Comparison of ENCODE assay signal across 8 cellular contexts in the genomic region with DNA sequence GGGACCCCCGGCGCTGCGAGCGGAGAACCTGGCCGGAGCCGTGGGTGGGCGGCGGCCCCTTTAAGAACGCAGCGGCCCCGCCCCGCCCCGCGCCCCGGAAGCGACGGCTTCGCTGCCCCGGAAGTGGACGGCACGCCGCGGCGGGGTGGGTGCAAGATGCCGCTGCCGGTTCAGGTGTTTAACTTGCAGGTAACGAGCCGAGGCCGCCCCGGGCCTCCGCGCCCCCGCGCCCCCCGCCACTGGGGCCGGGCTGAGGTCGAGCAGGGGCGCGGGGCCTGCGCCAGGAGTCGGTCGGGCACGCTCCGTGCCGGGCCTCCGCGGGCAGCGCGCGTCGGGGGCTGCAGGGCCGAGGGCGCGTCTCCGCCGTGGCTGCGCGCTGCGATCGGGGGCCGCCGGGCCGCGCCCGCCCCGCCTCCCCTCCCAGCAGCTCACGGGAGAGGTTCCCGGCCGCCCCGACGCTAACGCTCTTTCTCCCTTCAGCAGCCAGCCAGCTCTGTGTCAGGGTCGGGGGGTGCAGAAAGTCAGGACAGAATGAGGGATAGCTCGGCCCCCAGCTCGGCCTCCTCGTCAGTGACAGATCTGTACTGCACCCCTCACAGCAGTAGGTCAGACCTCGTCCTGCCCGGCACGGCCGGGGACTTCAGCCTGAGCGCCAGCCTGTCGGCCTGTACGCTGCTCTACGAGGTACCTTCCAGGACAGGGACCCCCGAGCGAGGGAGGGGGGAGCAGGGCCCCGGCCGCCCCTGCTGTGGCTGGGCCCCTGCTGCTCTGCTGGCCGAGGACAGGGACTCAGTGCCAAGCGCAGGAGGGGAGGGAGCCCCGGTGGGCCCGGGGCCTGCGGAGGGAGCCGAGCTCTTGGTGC. TPM values are rescaled to one million over a fixed set of nuclear protein-coding genes. Genes with fewer than 3 reads are reported as not detected.
A peak's percentile ranks its signal among the peaks of the same experiment; 100 is the strongest.
DNase-seq lines count a peak whose midpoint lies in the region; ATAC-seq, FAIRE-seq and TF ChIP-seq lines count a peak whose summit lies in the region.

A gene (plus strand): TSS at position 123 of the 862 bp plus-strand sequence. CDS start 34 bp downstream, at position 157.
A gene with protein sequence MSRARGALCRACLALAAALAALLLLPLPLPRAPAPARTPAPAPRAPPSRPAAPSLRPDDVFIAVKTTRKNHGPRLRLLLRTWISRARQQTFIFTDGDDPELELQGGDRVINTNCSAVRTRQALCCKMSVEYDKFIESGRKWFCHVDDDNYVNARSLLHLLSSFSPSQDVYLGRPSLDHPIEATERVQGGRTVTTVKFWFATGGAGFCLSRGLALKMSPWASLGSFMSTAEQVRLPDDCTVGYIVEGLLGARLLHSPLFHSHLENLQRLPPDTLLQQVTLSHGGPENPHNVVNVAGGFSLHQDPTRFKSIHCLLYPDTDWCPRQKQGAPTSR (minus strand): TSS at position 36 of the 862 bp plus-strand sequence. CDS start 45 bp downstream, outside the sequence.

- POLR2A ChIA-PET in activated B cell treated with CpG ODN at 0.5 μM for 24 hours (lab: Charles Lee), result interaction anchor here (1.5 to 4.2 kb wide), 4 partner anchors 13 to 29 kb away, joined by 3 to 30 read pairs (median 5); a partner anchor contains a TSS

- no peaks in the 10 kb centered on the region for H3K9me3 Mint-ChIP-seq in activated B cell treated with CpG ODN at 0.5 μM for 24 hours

- peak within 1 kb of the TSS; percentile 78 for H3K27ac Mint-ChIP-seq in activated B cell treated with CpG ODN at 0.5 μM for 24 hours

- TF ChIP-seq CTCF in activated B cell treated with CpG ODN at 0.5 μM for 24 hours (IDR thresholded peaks at IDR 0.05), result no peak
- no peak for TF ChIP-seq CTCF in bronchial epithelial cell (IDR thresholded peaks at IDR 0.05; ENCODE audit: insufficient read depth, low read length, severe bottlenecking)

- H3K4me3 ChIP-seq in bronchial epithelial cell (ENCODE audit: low read depth, low read length), result peak within 1 kb of the TSS; percentile 89

- H3K36me3 ChIP-seq in bronchial epithelial cell (ENCODE audit: control insufficient read depth, insufficient read depth, low read length), result peaks cover 39% of the 10 kb centered on the region

- ATAC-seq in GM21619 (IDR thresholded peaks at IDR 0.05; ENCODE audit: unreplicated experiment), result peak; percentile 53
- ATAC-seq in activated B cell treated with CpG ODN at 0.5 μM for 24 hours (ENCODE audit: low read depth), result peak; percentile 91
- no peak for ATAC-seq in GM21526 (IDR thresholded peaks at IDR 0.05; ENCODE audit: low FRiP score, unreplicated experiment)

- intact Hi-C loops in activated B cell treated with CpG ODN at 0.5 μM for 24 hours (cut with micrococcal nuclease), result loop anchor here (1.0 kb wide), 3 partner anchors 13 to 46 kb away; a partner anchor contains a TSS

- H3K27me3 ChIP-seq in bronchial epithelial cell (ENCODE audit: control insufficient read depth, insufficient read depth, low read length), result no peaks in the 10 kb centered on the region

- CTCF ChIA-PET in activated B cell treated with CpG ODN at 0.5 μM for 24 hours (lab: Charles Lee), result interaction anchor here (1.3 to 1.7 kb wide), 2 partner anchors 14 to 92 kb away, joined by 3 to 4 read pairs; a partner anchor contains a TSS

- no peaks in the 10 kb centered on the region for H3K27me3 Mint-ChIP-seq in activated B cell treated with CpG ODN at 0.5 μM for 24 hours

- peaks cover 17% of the 10 kb centered on the region for H3K4me1 Mint-ChIP-seq in activated B cell treated with CpG ODN at 0.5 μM for 24 hours

- DNase-seq in COLO668 (lab: John Stamatoyannopoulos, UW; ENCODE audit: unreplicated experiment), result peak; percentile 80
- peak; percentile 14 for DNase-seq in NCI-H146 treated with DMSO at 0.1 percent for 48 hours (lab: John Stamatoyannopoulos, UW; ENCODE audit: unreplicated experiment)
- peak; percentile 84 for DNase-seq in activated B cell treated with CpG ODN at 0.5 μM for 24 hours
- peak; percentile 30 for DNase-seq in bronchial epithelial cell (ENCODE audit: low read depth)
- DNase-seq in islet precursor cell, result peak; percentile 86
- DNase-seq in stimulated activated CD4-positive, alpha-beta T cell treated with anti-CD3 and anti-CD28 coated beads, Interleukin-12 subunit alpha, Interleukin-12 subunit beta, amount 100 ng/mL, for 4 hours, result peak; percentile 88

- peaks cover 30% of the 10 kb centered on the region for H3K36me3 Mint-ChIP-seq in activated B cell treated with CpG ODN at 0.5 μM for 24 hours (ENCODE audit: low read depth)

- peak within 1 kb of the TSS; percentile 84 for H3K4me3 Mint-ChIP-seq in activated B cell treated with CpG ODN at 0.5 μM for 24 hours

- FAIRE-seq in bronchial epithelial cell (lab: Jason Lieb, UNC), result no peak

RNA-seq across cellular contexts. Expression of the first gene that starts in this region (rescaled TPM):
- total RNA-seq in activated B cell treated with CpG ODN at 0.5 μM for 24 hours (88.7 and 94.7 TPM in 2 replicates), bronchial epithelial cell (83.7 and 117 TPM in 2 replicates)

RNA-seq across cellular contexts. Expression of the second gene that starts in this region (rescaled TPM):
- 17.7 and 18.7 TPM in 2 replicates for total RNA-seq in activated B cell treated with CpG ODN at 0.5 μM for 24 hours
- total RNA-seq in bronchial epithelial cell, result 26.3 and 38.7 TPM in 2 replicates

Comparison
In these comparisons a context has a peak if more than half of its experiments do, and no peak if none do; other contexts are left out.
1. DNase-seq: peak in every context shown above with its lines; median percentile 88 in stimulated activated CD4-positive, alpha-beta T cell treated with anti-CD3 and anti-CD28 coated beads, Interleukin-12 subunit alpha, Interleukin-12 subunit beta, amount 100 ng/mL, for 4 hours; 86 in islet precursor cell; 84 in activated B cell treated with CpG ODN at 0.5 μM for 24 hours; 80 in COLO668; 30 in bronchial epithelial cell; 14 in NCI-H146 treated with DMSO at 0.1 percent for 48 hours.